7 cellular contexts compared by ENCODE assay signal in genomic region chr6:31497595-31498476, GRCh38. TPM values are rescaled to one million over a fixed set of nuclear protein-coding genes. Genes with fewer than 3 reads are reported as not detected.
A peak's percentile ranks its signal among the peaks of the same experiment; 100 is the strongest.
DNase-seq lines count a peak whose midpoint lies in the region; ATAC-seq lines count a peak whose summit lies in the region.

MICB (plus strand) TSS chr6:31498145; CDS start chr6:31498194, 49 bp downstream.

- H3K27ac ChIP-seq in esophagus (ENCODE audit: low read depth in 2 of 2, low read length in 1 of 2) (peak within 1 kb of the TSS; percentile 24 to 48), muscle layer of duodenum (ENCODE audit: low read length) (no peak within 1 kb of the TSS)

- peak; percentile 42 for ATAC-seq in GM18517 (IDR thresholded peaks at IDR 0.05; ENCODE audit: unreplicated experiment)
- peak; percentile 42 for ATAC-seq in HG03095 (IDR thresholded peaks at IDR 0.05; ENCODE audit: unreplicated experiment)

- H3K36me3 ChIP-seq in esophagus (ENCODE audit: control insufficient read depth in 2 of 2, insufficient read depth in 2 of 2, low read length in 1 of 2) (no peaks in the 10 kb centered on the region), muscle layer of duodenum (ENCODE audit: control insufficient read depth in 1 of 2, insufficient read depth in 2 of 2, low read length in 2 of 2) (no peaks in the 10 kb centered on the region)

- H3K4me3 ChIP-seq in esophagus (ENCODE audit: low read depth in 1 of 2, low read length in 2 of 2): peak within 1 kb of the TSS; percentile 62 to 69
- peak within 1 kb of the TSS; percentile 55 to 68 for H3K4me3 ChIP-seq in muscle layer of duodenum (ENCODE audit: low read depth in 1 of 2, low read length in 2 of 2)

- H3K4me1 ChIP-seq in esophagus (ENCODE audit: control insufficient read depth in 2 of 2, insufficient read depth in 2 of 2, low read length in 1 of 2) (peaks cover 2 to 8% of the 10 kb centered on the region in 2 donors), muscle layer of duodenum (ENCODE audit: control insufficient read depth in 1 of 2, insufficient read depth in 2 of 2, low read length in 2 of 2) (peaks cover 0 to 20% of the 10 kb centered on the region in 2 donors)

- peak; percentile 80 for DNase-seq in NOMO-1 treated with dmso at 0.1 percent for 144 hours (lab: John Stamatoyannopoulos, UW; ENCODE audit: unreplicated experiment)
- DNase-seq in activated T-cell treated with anti-CD3 and anti-CD28 coated beads for 48 hours (ENCODE audit: low read depth): peak; percentile 76
- peak; percentile 80 to 82 for DNase-seq in stimulated activated CD8-positive, alpha-beta memory T cell treated with anti-CD3 and anti-CD28 coated beads, Interleukin-7, amount 100 ng/mL, for 4 hours (ENCODE audit: low read depth in 2 of 2)

- H3K9me3 ChIP-seq in esophagus (ENCODE audit: control insufficient read depth in 2 of 2, insufficient read depth in 1 of 2, low read depth in 1 of 2, low read length in 1 of 2) (no peaks in the 10 kb centered on the region), muscle layer of duodenum (ENCODE audit: control insufficient read depth in 1 of 2, low read length in 2 of 2) (no peaks in the 10 kb centered on the region)

- peaks cover 0 to 2% of the 10 kb centered on the region in 2 donors for H3K27me3 ChIP-seq in esophagus (ENCODE audit: control insufficient read depth in 1 of 2, insufficient read depth in 2 of 2, low read length in 2 of 2)
- H3K27me3 ChIP-seq in muscle layer of duodenum (ENCODE audit: low read depth, low read length): no peaks in the 10 kb centered on the region

- 1% methylated on average over 57 to 61 of the region's 61 CpGs for WGBS in esophagus, 2 donors

RNA-seq across cellular contexts. Expression of gene MICB, which starts in this region (rescaled TPM):
- polyA plus RNA-seq in esophagus: under 1 TPM; 0.29 to 0.77 TPM
